ENCODE assay signal across 12 cellular contexts in the genomic region with DNA sequence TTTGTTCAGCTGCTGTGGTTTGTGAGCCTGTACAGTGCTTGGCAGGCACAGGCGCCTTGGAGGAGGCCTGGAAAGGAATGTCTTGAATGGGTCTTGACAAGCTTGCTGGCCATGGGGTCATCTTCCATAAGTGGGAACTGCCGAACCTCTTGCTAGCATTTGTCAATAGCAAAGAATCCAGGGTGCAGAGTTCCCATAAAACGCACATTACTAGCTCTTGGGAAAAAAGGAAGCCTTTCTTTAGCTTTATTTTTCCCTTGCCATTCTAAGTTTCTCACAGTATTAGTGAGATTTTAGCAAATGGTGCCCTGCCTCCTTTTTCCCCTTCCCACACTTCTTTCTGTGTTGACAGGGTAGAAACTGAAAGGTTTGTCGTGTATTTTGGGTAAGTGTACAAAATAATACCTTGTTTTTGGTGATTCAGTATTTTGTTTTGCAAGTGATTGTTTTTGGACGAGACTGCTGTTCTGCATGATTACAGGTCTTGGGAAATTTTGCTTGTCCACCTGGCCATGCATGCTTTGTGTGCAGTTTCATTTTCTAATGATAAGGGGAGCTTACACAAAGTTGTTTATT.
DNase-seq lines count a peak whose midpoint lies in the region; ATAC-seq, FAIRE-seq and TF ChIP-seq lines count a peak whose summit lies in the region.
"Had no signal": no experiment of that assay in that cellular context is flagged by ENCODE, and none has a peak within 500 bp of the region (broad histone marks: within the 10 kb centered on the region; RNA-seq: fewer than 3 reads in every experiment).

No MANE protein-coding gene starts in this region.

- peak overlapping the region; percentile 45 for H3K4me2 ChIP-seq in parathyroid adenoma (ENCODE audit: low read length)

- in situ Hi-C loops in astrocyte of the cerebellum (cut with HindIII; ENCODE audit: low sequenced_read_pairs), result no loop called here

- H3K27ac ChIP-seq in parathyroid adenoma (no peak overlapping the region), small intestine (ENCODE audit: low read depth in 1 of 2, low read length in 1 of 2) (no peak overlapping the region)
- H3K27ac ChIP-seq in naive thymus-derived CD4-positive, alpha-beta T cell (ENCODE audit: low read depth, low read length), result no peak overlapping the region

- CTCF ChIA-PET in naive thymus-derived CD4-positive, alpha-beta T cell (lab: Charles Lee), result no interaction called here

- intact Hi-C loops in naive thymus-derived CD4-positive, alpha-beta T cell (cut with micrococcal nuclease), result no loop called here

- DNase-seq in astrocyte of the cerebellum (ENCODE audit: low read depth) (peak; percentile 77), small intestine (no peak)
- no peak for DNase-seq in naive thymus-derived CD4-positive, alpha-beta T cell
- DNase-seq: DND-41; NCI-H1694; stimulated activated CD4-positive, alpha-beta T cell treated with anti-CD3 and anti-CD28 coated beads, Interleukin-15, amount 100 ng/mL, for 24 hours; SW 1271 had no signal

- POLR2A ChIA-PET in naive thymus-derived CD4-positive, alpha-beta T cell (lab: Charles Lee), result no interaction called here

- no peaks in the 10 kb centered on the region for H3K4me1 ChIP-seq in parathyroid adenoma
- H3K4me1 ChIP-seq in small intestine (ENCODE audit: control insufficient read depth in 2 of 2, insufficient read depth in 1 of 2, low read depth in 1 of 2, low read length in 1 of 2), result no peaks in the 10 kb centered on the region
- H3K4me1 ChIP-seq in naive thymus-derived CD4-positive, alpha-beta T cell (ENCODE audit: control insufficient read depth in 2 of 2, insufficient read depth in 2 of 2, low read length in 2 of 2), result no peaks in the 10 kb centered on the region

- H3K4me3 ChIP-seq in astrocyte of the cerebellum (ENCODE audit: low read depth, low read length), result no peak overlapping the region
- no peak overlapping the region for H3K4me3 ChIP-seq in parathyroid adenoma (ENCODE audit: low read depth, low read length)
- no peak overlapping the region for H3K4me3 ChIP-seq in small intestine (ENCODE audit: low read depth in 1 of 2, low read length in 2 of 2)
- no peak overlapping the region for H3K4me3 ChIP-seq in naive thymus-derived CD4-positive, alpha-beta T cell (ENCODE audit: low read length)

- H3K79me2 ChIP-seq in parathyroid adenoma, result no peaks in the 10 kb centered on the region

- WGBS in small intestine, 3 donors, result 67 to 78% (median 68%) methylated on average over 5 of the region's 5 CpGs

- H3K27me3 Mint-ChIP-seq in naive thymus-derived CD4-positive, alpha-beta T cell, result peaks cover 0 to 5% (median 0%) of the 10 kb centered on the region in 5 donors
- H3K27me3 Mint-ChIP-seq: central memory CD8-positive, alpha-beta T cell had no signal

- no peaks in the 10 kb centered on the region for H3K36me3 Mint-ChIP-seq in naive thymus-derived CD4-positive, alpha-beta T cell

- no peak overlapping the region for H3K9ac ChIP-seq in parathyroid adenoma

- H3K9me3 ChIP-seq in parathyroid adenoma (ENCODE audit: control insufficient read depth, low read length) (no peaks in the 10 kb centered on the region), small intestine (ENCODE audit: control insufficient read depth, low read depth) (no peaks in the 10 kb centered on the region)
- no peaks in the 10 kb centered on the region for H3K9me3 ChIP-seq in naive thymus-derived CD4-positive, alpha-beta T cell (ENCODE audit: control insufficient read depth in 2 of 3, low read length in 3 of 3)

- H2AFZ ChIP-seq in parathyroid adenoma, result no peak overlapping the region

- ATAC-seq in GM18858 (IDR thresholded peaks at IDR 0.05; ENCODE audit: unreplicated experiment) (peak; percentile 58), HG02571 (IDR thresholded peaks at IDR 0.05; ENCODE audit: unreplicated experiment) (peak; percentile 63), GM19328 (IDR thresholded peaks at IDR 0.05; ENCODE audit: unreplicated experiment) (no peak)
- no peak for ATAC-seq in naive thymus-derived CD4-positive, alpha-beta T cell

- no peak for FAIRE-seq in small intestine (lab: Jason Lieb, UNC)

- H3K4me3 Mint-ChIP-seq in naive thymus-derived CD4-positive, alpha-beta T cell, result no peak overlapping the region
- H3K4me3 Mint-ChIP-seq: central memory CD8-positive, alpha-beta T cell had no signal

- no peaks in the 10 kb centered on the region for H3K4me1 Mint-ChIP-seq in naive thymus-derived CD4-positive, alpha-beta T cell
- H3K4me1 Mint-ChIP-seq: central memory CD8-positive, alpha-beta T cell had no signal

- no peak overlapping the region for H3K27ac Mint-ChIP-seq in naive thymus-derived CD4-positive, alpha-beta T cell

- H3K9me3 Mint-ChIP-seq in naive thymus-derived CD4-positive, alpha-beta T cell, result no peaks in the 10 kb centered on the region
- H3K9me3 Mint-ChIP-seq: central memory CD8-positive, alpha-beta T cell had no signal

- TF ChIP-seq CTCF in astrocyte of the cerebellum (IDR thresholded peaks at IDR 0.05; ENCODE audit: low read depth, low read length, missing control alignments) (no peak), parathyroid adenoma (IDR thresholded peaks at IDR 0.05) (no peak)

- H3K36me3 ChIP-seq in parathyroid adenoma (ENCODE audit: control insufficient read depth, insufficient read depth, low read length) (no peaks in the 10 kb centered on the region), small intestine (ENCODE audit: control insufficient read depth in 2 of 2, insufficient read depth in 2 of 2, low read length in 2 of 2) (no peaks in the 10 kb centered on the region)
- H3K36me3 ChIP-seq in naive thymus-derived CD4-positive, alpha-beta T cell (ENCODE audit: control insufficient read depth in 2 of 3, insufficient read depth in 3 of 3, low read length in 3 of 3), result no peaks in the 10 kb centered on the region

- H3K27me3 ChIP-seq in parathyroid adenoma (ENCODE audit: control insufficient read depth, insufficient read depth, low read length), result no peaks in the 10 kb centered on the region
- H3K27me3 ChIP-seq in small intestine (ENCODE audit: control insufficient read depth in 2 of 2, insufficient read depth in 2 of 2, low read length in 2 of 2), result no peaks in the 10 kb centered on the region
- H3K27me3 ChIP-seq in naive thymus-derived CD4-positive, alpha-beta T cell (ENCODE audit: control insufficient read depth in 2 of 2, insufficient read depth in 2 of 2, low read length in 2 of 2), result peaks cover 0 to 4% of the 10 kb centered on the region in 2 donors

Comparison
In these comparisons a context has a peak if more than half of its experiments do, and no peak if none do; other contexts are left out.
1. ATAC-seq: peak in GM18858 (single experiment) and HG02571 (single experiment); none in GM19328 (single experiment) and naive thymus-derived CD4-positive, alpha-beta T cell (single experiment).